In the genomic region with DNA sequence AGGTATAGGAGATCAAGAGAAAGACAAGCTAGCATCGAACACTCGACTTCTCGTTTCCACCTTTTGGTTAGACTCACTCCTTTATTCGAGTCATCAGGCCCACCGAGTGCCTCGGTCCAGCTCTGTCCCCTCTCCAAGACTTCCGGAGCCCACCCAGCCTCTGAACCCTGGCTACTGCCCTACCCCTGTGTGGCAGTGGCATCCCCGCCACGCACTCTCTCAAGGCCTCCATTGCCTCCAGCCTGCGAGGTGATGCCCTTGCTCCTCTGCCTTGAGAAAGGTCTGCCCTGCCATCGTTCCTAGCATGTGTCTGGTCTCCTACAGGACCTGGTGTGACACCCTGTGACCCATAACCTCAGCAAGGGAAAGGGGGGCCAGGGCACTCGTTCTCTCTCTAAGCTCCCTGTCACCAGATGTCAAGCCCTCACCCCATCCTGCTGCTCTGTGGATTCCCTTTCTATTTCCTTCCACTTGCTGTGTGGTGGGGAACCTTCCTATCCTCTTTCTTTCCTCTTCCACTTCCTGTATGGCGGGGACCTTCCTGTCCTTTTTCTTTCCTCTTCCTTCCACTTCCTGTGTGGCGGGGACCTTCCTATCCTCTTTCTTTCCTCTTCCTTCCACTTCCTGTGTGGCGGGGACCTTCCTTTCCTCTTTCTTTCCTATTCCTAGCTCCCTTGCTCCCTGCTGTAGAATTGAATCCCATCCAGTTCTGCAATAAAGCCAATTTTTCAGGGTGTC, we compare ENCODE assay signal across 20 cellular contexts. TPM values are rescaled to one million over a fixed set of nuclear protein-coding genes. Genes with fewer than 3 reads are reported as not detected.
DNase-seq lines count a peak whose midpoint lies in the region; ATAC-seq, FAIRE-seq and TF ChIP-seq lines count a peak whose summit lies in the region.
"Had no signal": no experiment of that assay in that cellular context is flagged by ENCODE, and none has a peak within 500 bp of the region (broad histone marks: within the 10 kb centered on the region; RNA-seq: fewer than 3 reads in every experiment).

No MANE protein-coding gene starts in this region.

- H4K91ac ChIP-seq in H1 (replicated peaks; ENCODE audit: insufficient read length, low read length) (no peak overlapping the region), neuronal stem cell (ENCODE audit: low read depth, low read length, poor library complexity) (no peak overlapping the region)

- H4K20me1 ChIP-seq in HepG2 (ENCODE audit: insufficient read depth, low read length) (no peaks in the 10 kb centered on the region), H1 (replicated peaks in 1 of 2; ENCODE audit: control insufficient read depth in 1 of 2, insufficient read depth in 2 of 2, low read length in 2 of 2) (no peaks in the 10 kb centered on the region)

- 25% methylated on average over 15 of the region's 15 CpGs for WGBS in HepG2 (ENCODE audit: low lambda C conversion rate)
- WGBS in right lobe of liver (ENCODE audit: insufficient coverage, low coverage, low lambda C conversion rate, missing lambda C conversion rate): 58% methylated on average over 7 of the region's 15 CpGs
- WGBS in H1 (ENCODE audit: extremely low coverage in 1 of 2, insufficient coverage in 1 of 2, insufficient read length in 1 of 2, insufficient replicate concordance in 2 of 2, low coverage in 1 of 2, low lambda C conversion rate in 2 of 2, missing lambda C conversion rate in 1 of 2), 2 experiments: 86% methylated on average over 11 of the region's 15 CpGs; no CpG with 5 or more reads in 1 of the 2 experiments
- WGBS in neuronal stem cell (ENCODE audit: extremely low coverage in 2 of 2, insufficient read length in 2 of 2, insufficient replicate concordance in 1 of 2), 2 donors: no CpG with 5 or more reads among the region's 15 CpGs

- no peaks in the 10 kb centered on the region for H3K79me1 ChIP-seq in H1 (ENCODE audit: low read depth, low read length)
- no peaks in the 10 kb centered on the region for H3K79me1 ChIP-seq in neuronal stem cell (ENCODE audit: low read depth, low read length)

- H3K4me3 ChIP-seq in HepG2 (replicated peaks in 1 of 3; ENCODE audit: insufficient read depth in 1 of 3, low read depth in 2 of 3, low read length in 3 of 3) (no peak overlapping the region), right lobe of liver (no peak overlapping the region), H1 (ENCODE audit: extremely low read depth in 1 of 4, insufficient read depth in 2 of 4, low read depth in 3 of 4, low read length in 4 of 4) (no peak overlapping the region), neuronal stem cell (ENCODE audit: low read length in 2 of 2) (no peak overlapping the region)
- H3K4me3 ChIP-seq: HAP-1, PC-9 had no signal

- H2BK5ac ChIP-seq in H1 (ENCODE audit: low read depth, low read length): no peak overlapping the region
- H2BK5ac ChIP-seq in neuronal stem cell (ENCODE audit: low read length): no peak overlapping the region

- H3K4me1 ChIP-seq in HepG2 (ENCODE audit: insufficient read depth, low read length) (peaks cover 11% of the 10 kb centered on the region; the same call in 1 of the 2 replicates), right lobe of liver (no peaks in the 10 kb centered on the region), H1 (replicated peaks in 1 of 4; ENCODE audit: control insufficient read depth in 3 of 4, insufficient read depth in 4 of 4, low read length in 3 of 4) (no peaks in the 10 kb centered on the region), neuronal stem cell (ENCODE audit: control insufficient read depth in 2 of 2, insufficient read depth in 1 of 2, low read depth in 1 of 2, low read length in 2 of 2) (peaks cover 0 to 9% of the 10 kb centered on the region in 2 donors)
- H3K4me1 ChIP-seq: HAP-1 had no signal

- H3K14ac ChIP-seq in H1 (ENCODE audit: insufficient read length) (no peak overlapping the region), neuronal stem cell (ENCODE audit: low read length) (peak overlapping the region; percentile 97)

- H3K79me2 ChIP-seq in HepG2 (ENCODE audit: insufficient read depth, low read length) (no peaks in the 10 kb centered on the region), H1 (ENCODE audit: control insufficient read depth in 1 of 2, insufficient read depth in 2 of 2, low read length in 2 of 2) (no peaks in the 10 kb centered on the region)

- no peak; the same call in 1 of the 3 replicates for ATAC-seq in HepG2
- ATAC-seq in right lobe of liver: no peak
- ATAC-seq in GM19463 (IDR thresholded peaks at IDR 0.05; ENCODE audit: unreplicated experiment): no peak

- H2BK20ac ChIP-seq in H1 (ENCODE audit: low read length): no peak overlapping the region

- H3K18ac ChIP-seq in H1 (ENCODE audit: extremely low read depth, low read length) (no peak overlapping the region), neuronal stem cell (ENCODE audit: low read length) (no peak overlapping the region)

- H3K27me3 ChIP-seq in HepG2 (ENCODE audit: control insufficient read depth in 1 of 2, insufficient read depth in 2 of 2, low read length in 2 of 2): peaks cover 2 to 55% of the 10 kb centered on the region in 2 experiments; a peak in 3 of 5 replicates
- no peaks in the 10 kb centered on the region for H3K27me3 ChIP-seq in right lobe of liver
- no peaks in the 10 kb centered on the region; a peak in 1 of 7 replicates for H3K27me3 ChIP-seq in H1 (replicated peaks in 1 of 4; ENCODE audit: control insufficient read depth in 3 of 4, extremely low read depth in 1 of 4, insufficient read depth in 3 of 4, low read length in 3 of 4)
- no peaks in the 10 kb centered on the region for H3K27me3 ChIP-seq in neuronal stem cell (ENCODE audit: control insufficient read depth in 3 of 3, insufficient read depth in 3 of 3, low read depth in 1 of 3, low read length in 3 of 3)

- FAIRE-seq in HepG2 (lab: Jason Lieb, UNC): no peak
- FAIRE-seq in H1 (lab: Jason Lieb, UNC): no peak
- FAIRE-seq: GM12891, HTR-8/SVneo had no signal

- intact Hi-C loops in HepG2 (cut with micrococcal nuclease; ENCODE audit: unreplicated experiment): no loop called here
- intact Hi-C loops in right lobe of liver (cut with DNase I): no loop called here

- H4K8ac ChIP-seq in H1 (ENCODE audit: extremely low read depth, insufficient read depth, low read length): no peak overlapping the region
- no peak overlapping the region for H4K8ac ChIP-seq in neuronal stem cell (ENCODE audit: low read depth, low read length)

- H3K56ac ChIP-seq in H1 (replicated peaks; ENCODE audit: insufficient read length, low read depth, low read length): no peak overlapping the region

- no peak overlapping the region for H3K9ac ChIP-seq in HepG2 (ENCODE audit: insufficient read depth, low read depth, low read length)
- no peak overlapping the region for H3K9ac ChIP-seq in H1 (replicated peaks in 1 of 4; ENCODE audit: extremely low read depth in 1 of 4, low read depth in 3 of 4, low read length in 3 of 4)
- peak overlapping the region; percentile 6 for H3K9ac ChIP-seq in neuronal stem cell (ENCODE audit: low read depth, low read length, poor library complexity)
- H3K9ac ChIP-seq: SK-N-SH had no signal

- H3K23me2 ChIP-seq in H1 (ENCODE audit: low read depth, low read length): no peaks in the 10 kb centered on the region

- H2AFZ ChIP-seq in HepG2 (ENCODE audit: low read length) (no peak overlapping the region), H1 (ENCODE audit: low read length) (no peak overlapping the region), neuronal stem cell (ENCODE audit: low read length) (no peak overlapping the region)
- H2AFZ ChIP-seq: PC-9 had no signal

- H3K4me2 ChIP-seq in HepG2 (ENCODE audit: low read depth, low read length) (peak overlapping the region; percentile 4; the same call in 1 of the 2 replicates), H1 (ENCODE audit: insufficient read depth in 1 of 2, low read depth in 2 of 2, low read length in 2 of 2) (no peak overlapping the region), neuronal stem cell (ENCODE audit: insufficient read depth, low read length, poor library complexity, severe bottlenecking) (no peak overlapping the region)
- H3K4me2 ChIP-seq: PC-9, SK-N-SH had no signal

- no peak overlapping the region for H2BK15ac ChIP-seq in H1 (ENCODE audit: low read length)
- no peak overlapping the region for H2BK15ac ChIP-seq in neuronal stem cell (ENCODE audit: low read length)

- H3K4ac ChIP-seq in H1 (replicated peaks; ENCODE audit: insufficient read length, low read depth, low read length) (peak overlapping the region; percentile 65), neuronal stem cell (ENCODE audit: low read length) (no peak overlapping the region)

- H3K23ac ChIP-seq in H1 (ENCODE audit: insufficient read length): no peak overlapping the region
- H3K23ac ChIP-seq in neuronal stem cell (ENCODE audit: low read depth, low read length, poor library complexity): no peak overlapping the region

- CTCF ChIA-PET in HepG2 (lab: Yijun Ruan, JAX; ENCODE audit: low intra/inter-chr PET ratio, low total read pairs): no interaction called here
- CTCF ChIA-PET in H1 (lab: Charles Lee; ENCODE audit: partially characterized antibody): interaction anchor here (1.3 kb wide), 1 partner anchor 9 kb away, joined by 4 read pairs; no protein-coding TSS in a partner anchor

- POLR2A ChIA-PET in HepG2 (lab: Yijun Ruan, JAX) (no interaction called here), H1 (lab: Charles Lee; ENCODE audit: partially characterized antibody) (no interaction called here)

- TF ChIP-seq RAD21 in HepG2 (CRISPR knock-in tag; IDR thresholded peaks at IDR 0.05) (no peak), H1 (IDR thresholded peaks at IDR 0.05 in 1 of 2, conservative IDR thresholded peaks at IDR 0.05 in 1 of 2; ENCODE audit: low read depth in 2 of 2, low read length in 2 of 2) (no peak)

- H2BK120ac ChIP-seq in H1 (replicated peaks; ENCODE audit: low read depth, low read length): no peak overlapping the region
- H2BK120ac ChIP-seq in neuronal stem cell (ENCODE audit: low read depth, low read length): no peak overlapping the region

- no peak overlapping the region for H2AK5ac ChIP-seq in H1 (ENCODE audit: low read depth, low read length)
- no peak overlapping the region for H2AK5ac ChIP-seq in neuronal stem cell (ENCODE audit: low read depth, low read length)

- TF ChIP-seq CTCF in HepG2 (CRISPR knock-in tag; IDR thresholded peaks at IDR 0.05) (no peak), right lobe of liver (IDR thresholded peaks at IDR 0.05) (no peak), H1 (IDR thresholded peaks at IDR 0.05; ENCODE audit: control extremely low read depth in 1 of 3, insufficient read depth in 1 of 3, low read depth in 1 of 3, low read length in 3 of 3) (no peak)

- H4K5ac ChIP-seq in H1 (ENCODE audit: insufficient read length, low read depth, low read length): no peak overlapping the region

- no peak overlapping the region for H3K27ac ChIP-seq in HepG2 (ENCODE audit: extremely low read length, insufficient read depth, low read length)
- no peak overlapping the region for H3K27ac ChIP-seq in right lobe of liver
- H3K27ac ChIP-seq in H1 (ENCODE audit: low read depth, low read length): no peak overlapping the region
- H3K27ac ChIP-seq in neuronal stem cell (replicated peaks; ENCODE audit: low read length): no peak overlapping the region
- H3K27ac ChIP-seq: PC-9 had no signal

- H3K9me3 ChIP-seq in HepG2 (ENCODE audit: low read length) (no peaks in the 10 kb centered on the region), right lobe of liver (no peaks in the 10 kb centered on the region), H1 (ENCODE audit: insufficient read depth in 2 of 2, low read depth in 1 of 2, low read length in 1 of 2) (no peaks in the 10 kb centered on the region), neuronal stem cell (replicated peaks in 1 of 2; ENCODE audit: control insufficient read depth in 2 of 2, insufficient read depth in 1 of 2, low read depth in 1 of 2, low read length in 2 of 2) (no peaks in the 10 kb centered on the region)
- H3K9me3 ChIP-seq: HAP-1, SK-N-SH had no signal

- BruUV-seq in HepG2 (replicated peaks; lab: Mats Ljungman, UMichigan): no TSS peak

- DNase-seq in HepG2 (ENCODE audit: low spot score) (no peak), right lobe of liver (no peak), H1 (ENCODE audit: low read depth in 1 of 2, low spot score in 2 of 2) (no peak), neuronal stem cell (ENCODE audit: low spot score) (no peak), NCI-H446 (lab: John Stamatoyannopoulos, UW) (no peak), DMS 273 treated with DMSO at 0.1 percent for 48 hours (lab: John Stamatoyannopoulos, UW) (no peak)
- DNase-seq: CD4-positive, alpha-beta T cell; COR-L47; DMS79 treated with DMSO at 0.1 percent for 48 hours; Karpas-422; NCI-H1105 treated with DMSO at 0.1 percent for 48 hours; NCI-H2029 treated with DMSO at 0.1 percent for 48 hours; NCI-H526; PC-9; SIG-M5; SK-N-SH had no signal

- no peak overlapping the region for H2BK12ac ChIP-seq in H1 (ENCODE audit: low read depth, low read length)
- H2BK12ac ChIP-seq in neuronal stem cell (ENCODE audit: low read length): peak overlapping the region; percentile 43

- in situ Hi-C loops in HepG2 (cut with HindIII; ENCODE audit: extremely low pct_ligation_motif_present, low pct_unique_long_range_greater_than_20kb): no loop called here

- H3K36me3 ChIP-seq in HepG2 (replicated peaks in 1 of 2; ENCODE audit: control insufficient read depth in 1 of 2, insufficient read depth in 2 of 2, low read length in 2 of 2) (no peaks in the 10 kb centered on the region), right lobe of liver (no peaks in the 10 kb centered on the region), H1 (ENCODE audit: control insufficient read depth in 2 of 4, insufficient read depth in 4 of 4, low read length in 3 of 4) (no peaks in the 10 kb centered on the region), neuronal stem cell (replicated peaks in 1 of 2; ENCODE audit: control insufficient read depth in 2 of 2, insufficient read depth in 2 of 2, low read length in 2 of 2) (no peaks in the 10 kb centered on the region)
- H3K36me3 ChIP-seq: HAP-1 had no signal

- TF ChIP-seq POLR2A in HepG2 (IDR thresholded peaks at IDR 0.05; ENCODE audit: insufficient read depth in 1 of 2, low read depth in 2 of 2, low read length in 2 of 2) (no peak), right lobe of liver (IDR thresholded peaks at IDR 0.05) (no peak), H1 (IDR thresholded peaks at IDR 0.05; ENCODE audit: control extremely low read depth in 1 of 2, low read depth in 2 of 2, low read length in 2 of 2) (no peak)

- no peak for TF ChIP-seq EP300 in HepG2 (IDR thresholded peaks at IDR 0.05; ENCODE audit: low read depth in 2 of 2, low read length in 2 of 2)
- no peak for TF ChIP-seq EP300 in HepG2 (CRISPR knock-in tag; IDR thresholded peaks at IDR 0.05; ENCODE audit: borderline replicate concordance)
- no peak for TF ChIP-seq EP300 in H1 (IDR thresholded peaks at IDR 0.05; ENCODE audit: borderline replicate concordance in 1 of 2, low read depth in 2 of 2, low read length in 2 of 2)

RNA-seq across cellular contexts. Expression of gene QKI, which starts 44.7 kb away (rescaled TPM):
- 136 and 167 TPM in 2 replicates for total RNA-seq in HepG2 (2016; rRNA removed; fragmentation: Illumina TruSeq; extraction: Trizol)
- total RNA-seq in HepG2 (2016; cell fraction: cytosol; rRNA removed; fragmentation: Illumina TruSeq; extraction: Trizol; ENCODE audit: low read depth): 33.5 and 40.4 TPM in 2 replicates
- total RNA-seq in HepG2 (2016; cell fraction: insoluble cytoplasmic fraction; rRNA removed; fragmentation: Illumina TruSeq; extraction: Trizol): 141 and 159 TPM in 2 replicates
- 82.9 and 85.6 TPM in 2 replicates for total RNA-seq in HepG2 (2016; cell fraction: membrane; rRNA removed; fragmentation: Illumina TruSeq; extraction: Trizol)
- 114 and 126 TPM in 2 replicates for total RNA-seq in HepG2 (2016; cell fraction: nucleus; rRNA removed; fragmentation: Illumina TruSeq; extraction: Trizol)
- 117 and 137 TPM in 2 replicates for polyA plus RNA-seq in HepG2 (2011; rRNA removed)
- 108 and 115 TPM in 2 replicates for polyA plus RNA-seq in HepG2 (2011; cell fraction: cytosol; rRNA removed)
- 73.5 and 79.1 TPM in 2 replicates for polyA plus RNA-seq in HepG2 (2011; cell fraction: nucleus; rRNA removed)
- polyA plus RNA-seq in HepG2 (2012): 77.5 and 90.6 TPM in 2 replicates
- 5.6 and 6.8 TPM in 2 replicates for polyA plus RNA-seq in HepG2 (2016; cell fraction: cytosol; fragmentation: Illumina TruSeq; extraction: Trizol; ENCODE audit: low read depth)
- 101 and 120 TPM in 2 replicates for polyA plus RNA-seq in HepG2 (2016; cell fraction: insoluble cytoplasmic fraction; fragmentation: Illumina TruSeq; extraction: Trizol; ENCODE audit: low read depth)
- 23.6 and 26.7 TPM in 2 replicates for polyA plus RNA-seq in HepG2 (2016; cell fraction: membrane; fragmentation: Illumina TruSeq; extraction: Trizol; ENCODE audit: low read depth)
- polyA plus RNA-seq in HepG2 (2016; cell fraction: nucleus; fragmentation: Illumina TruSeq; extraction: Trizol; ENCODE audit: insufficient read depth, low read depth): 50.1 and 57.9 TPM in 2 replicates
- 195 and 554 TPM in 2 replicates for polyA minus RNA-seq in HepG2 (2011; rRNA and poly(A)+ RNA removed; ENCODE audit: low replicate concordance)
- polyA minus RNA-seq in HepG2 (2011; cell fraction: cytosol; rRNA and poly(A)+ RNA removed): 175 and 185 TPM in 2 replicates
- polyA minus RNA-seq in HepG2 (2011; cell fraction: nucleus; rRNA and poly(A)+ RNA removed): 261 and 310 TPM in 2 replicates
- 10 to 100 TPM; 47.6 to 80.8 (median 76.3) TPM for total RNA-seq in right lobe of liver
- 183 and 187 TPM in 2 replicates for total RNA-seq in H1 (2021; fragmentation: NEBNext Ultra II Directional; extraction: Animal tissue kit (Norgen Biotek cat#: 25700))
- polyA plus RNA-seq in H1 (2011; rRNA removed): 181 and 192 TPM in 2 replicates
- 139 TPM for polyA plus RNA-seq in H1 (2011; cell fraction: cytosol; rRNA removed)
- polyA plus RNA-seq in H1 (2011; cell fraction: nucleus; rRNA removed): 515 TPM
- polyA plus RNA-seq in H1 (2012, experiment 1 of 2): 88.8 to 150 TPM (median 131 TPM) in 4 replicates
- 21.1 TPM for polyA plus RNA-seq in H1 (2012, experiment 2 of 2)
- 128 TPM for polyA plus RNA-seq in H1 (2013, experiment 1 of 2)
- 113 TPM for polyA plus RNA-seq in H1 (2013, experiment 2 of 2)
- polyA minus RNA-seq in H1 (2011; rRNA and poly(A)+ RNA removed): 550 and 562 TPM in 2 replicates
- 165 TPM for polyA minus RNA-seq in H1 (2011; cell fraction: cytosol; rRNA and poly(A)+ RNA removed)
- polyA minus RNA-seq in H1 (2011; cell fraction: nucleus; rRNA and poly(A)+ RNA removed): 460 TPM
- 174 TPM for polyA plus RNA-seq in neuronal stem cell (2013, experiment 1 of 2)
- polyA plus RNA-seq in neuronal stem cell (2013, experiment 2 of 2): 177 TPM

Comparison
In these comparisons a context has a peak if more than half of its experiments do, and no peak if none do; other contexts are left out.
1. Of the 41 proteins assayed by ChIP-seq in both HepG2 and H1: peak only in HepG2: GABPA; only in H1: none; in both: none; in neither: 40.